20 cellular contexts compared by ENCODE assay signal in the genomic region with DNA sequence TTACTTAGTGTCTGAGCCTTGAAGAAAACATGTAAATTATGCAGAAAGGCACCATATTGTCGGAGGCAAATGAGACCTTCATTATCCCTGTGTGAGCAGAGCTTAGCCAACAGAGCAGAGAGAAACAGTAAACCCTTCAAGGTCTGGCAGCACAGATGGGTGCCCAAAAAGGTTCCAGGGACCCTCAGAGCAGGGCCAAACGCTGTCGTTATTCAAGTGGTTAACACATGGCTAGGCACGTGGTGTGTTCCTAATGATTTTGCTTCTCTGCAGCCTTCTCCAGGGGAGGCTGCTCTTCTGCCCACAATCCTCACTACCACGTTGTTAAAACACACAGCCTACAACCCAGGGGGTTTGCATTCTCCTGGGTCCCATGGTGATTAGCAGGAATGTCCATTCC.
"Had no signal": no experiment of that assay in that cellular context is flagged by ENCODE, and none has a peak within 500 bp of the region (broad histone marks: within the 10 kb centered on the region; RNA-seq: fewer than 3 reads in every experiment).

No MANE protein-coding gene starts in this region.

- H3K27me3 ChIP-seq: ovary, testis had no signal

- H3K4me3 ChIP-seq: coronary artery, lower lobe of right lung, ovary, psoas muscle, skin epidermis, spleen, testis, tibial artery had no signal

- H3K36me3 ChIP-seq: lower lobe of right lung, ovary, spleen, tibial artery had no signal

- DNase-seq: dermis blood vessel endothelial cell; effector memory CD8-positive, alpha-beta T cell; erythroblast; head of caudate nucleus; left ventricle myocardium superior; lower lobe of right lung; natural killer cell; occipital lobe; ovary; posterior cingulate gyrus; psoas muscle; right cardiac atrium; spleen; stimulated activated CD4-positive, alpha-beta T cell treated with anti-CD3 and anti-CD28 coated beads, Interleukin-4, amount 100 ng/mL, for 4 hours; stimulated activated naive CD8-positive, alpha-beta T cell treated with anti-CD3 and anti-CD28 coated beads, Interleukin-15, Interleukin-2, amounts not matched to agents 100 U/mL and 50 U/mL, for 24 hours; substantia nigra; testis; tibial artery had no signal

- H3K27ac ChIP-seq: coronary artery, lower lobe of right lung, ovary, psoas muscle, skin epidermis, spleen, testis, tibial artery had no signal
